ENCODE assay signal across 8 cellular contexts in the genomic region with DNA sequence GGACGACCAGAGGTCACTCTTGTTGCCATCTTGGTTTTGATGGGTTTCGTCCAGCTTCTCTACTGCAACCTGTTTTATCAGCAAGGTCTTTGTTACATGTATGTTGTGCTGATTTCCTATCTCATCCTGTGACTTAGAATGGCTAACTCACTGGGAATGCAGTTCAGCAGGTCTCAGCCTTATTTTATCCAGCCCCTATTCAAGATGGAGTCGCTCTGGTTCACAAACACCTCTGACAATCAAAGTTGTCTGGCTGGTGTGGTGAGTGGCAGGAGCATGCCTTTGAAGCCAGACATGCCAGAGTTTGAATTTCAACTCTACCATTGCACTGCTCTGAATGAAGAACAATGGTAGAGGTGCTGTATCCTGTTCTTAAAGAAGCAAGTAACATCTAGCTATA.
"Had no signal": no experiment of that assay in that cellular context is flagged by ENCODE, and none has a peak within 500 bp of the region (broad histone marks: within the 10 kb centered on the region; RNA-seq: fewer than 3 reads in every experiment).

No MANE protein-coding gene starts in this region.

- DNase-seq: H9, HCEC 1CT, IMR-90 had no signal

- H2AFZ ChIP-seq: GM23338 had no signal

- FAIRE-seq: H1, H54, HTR-8/SVneo, K562 had no signal

- H3K4me3 ChIP-seq: GM23338, K562 had no signal

- H3K4me2 ChIP-seq: GM23338 had no signal
